ENCODE assay signal across 8 cellular contexts in the genomic region with DNA sequence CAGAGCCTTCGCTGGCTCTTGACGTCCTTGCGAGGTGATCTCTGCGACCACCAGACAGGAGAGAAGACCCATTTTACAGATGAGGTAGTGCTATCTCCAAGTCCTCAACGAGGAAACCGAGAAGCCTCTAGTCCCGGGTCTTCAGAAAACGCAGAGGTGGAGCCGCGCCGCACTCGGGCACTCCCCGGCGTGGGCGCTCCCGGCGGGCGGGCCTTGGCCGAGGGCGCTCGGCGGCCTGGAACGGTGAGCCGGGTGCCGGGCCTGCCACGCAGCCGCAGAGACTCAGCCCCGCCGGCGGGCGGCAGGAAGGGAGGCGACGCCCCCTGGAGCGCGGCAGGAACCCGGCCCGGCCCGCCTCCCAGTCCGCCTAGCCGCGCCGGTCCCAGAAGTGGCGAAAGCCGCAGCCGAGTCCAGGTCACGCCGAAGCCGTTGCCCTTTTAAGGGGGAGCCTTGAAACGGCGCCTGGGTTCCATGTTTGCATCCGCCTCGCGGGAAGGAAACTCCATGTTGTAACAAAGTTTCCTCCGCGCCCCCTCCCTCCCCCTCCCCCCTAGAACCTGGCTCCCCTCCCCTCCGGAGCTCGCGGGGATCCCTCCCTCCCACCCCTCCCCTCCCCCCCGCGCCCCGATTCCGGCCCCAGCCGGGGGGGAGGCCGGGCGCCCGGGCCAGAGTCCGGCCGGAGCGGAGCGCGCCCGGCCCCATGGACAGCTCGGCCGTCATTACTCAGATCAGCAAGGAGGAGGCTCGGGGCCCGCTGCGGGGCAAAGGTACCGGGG. TPM values are rescaled to one million over a fixed set of nuclear protein-coding genes. Genes with fewer than 3 reads are reported as not detected.
A peak's percentile ranks its signal among the peaks of the same experiment; 100 is the strongest.
DNase-seq lines count a peak whose midpoint lies in the region; ATAC-seq and TF ChIP-seq lines count a peak whose summit lies in the region.

A gene with protein sequence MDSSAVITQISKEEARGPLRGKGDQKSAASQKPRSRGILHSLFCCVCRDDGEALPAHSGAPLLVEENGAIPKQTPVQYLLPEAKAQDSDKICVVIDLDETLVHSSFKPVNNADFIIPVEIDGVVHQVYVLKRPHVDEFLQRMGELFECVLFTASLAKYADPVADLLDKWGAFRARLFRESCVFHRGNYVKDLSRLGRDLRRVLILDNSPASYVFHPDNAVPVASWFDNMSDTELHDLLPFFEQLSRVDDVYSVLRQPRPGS (plus strand): TSS at position 478 of the 776 bp plus-strand sequence. CDS start 223 bp downstream, at position 701.

- H3K4me1 ChIP-seq in colonic mucosa = peaks cover 13% of the 10 kb centered on the region

- DNase-seq in AML-193 (lab: John Stamatoyannopoulos, UW) = peak; percentile 89 to 91
- DNase-seq in GM19238 (ENCODE audit: insufficient read length, low spot score) = peak; percentile 91
- DNase-seq in NCI-H526 (lab: John Stamatoyannopoulos, UW) = peak; percentile 79 to 97
- peak; percentile 98 for DNase-seq in activated CD4-positive, alpha-beta T cell treated with anti-CD3 and anti-CD28 coated beads, Interleukin-2, amount 10 ng/mL, durations not matched to agents 24 days and 14 days
- DNase-seq in colonic mucosa = peak; percentile 98
- peak; percentile 97 to 98 for DNase-seq in left colon
- DNase-seq in stimulated activated CD4-positive, alpha-beta T cell treated with anti-CD3 and anti-CD28 coated beads, Interleukin-1b, Interleukin-23, amount 100 ng/mL, for 48 hours = peak; percentile 93

- no peaks in the 10 kb centered on the region for H3K9me3 Mint-ChIP-seq in activated CD4-positive, alpha-beta T cell treated with anti-CD3 and anti-CD28 coated beads, Interleukin-2, amount 10 ng/mL, durations not matched to agents 24 days and 14 days

- H3K36me3 Mint-ChIP-seq in activated CD4-positive, alpha-beta T cell treated with anti-CD3 and anti-CD28 coated beads, Interleukin-2, amount 10 ng/mL, durations not matched to agents 24 days and 14 days (ENCODE audit: low read depth) = peaks cover 24% of the 10 kb centered on the region

- H3K27me3 ChIP-seq in colonic mucosa = no peaks in the 10 kb centered on the region

- intact Hi-C loops in activated CD4-positive, alpha-beta T cell treated with anti-CD3 and anti-CD28 coated beads, Interleukin-2, amount 10 ng/mL, durations not matched to agents 24 days and 14 days (cut with micrococcal nuclease) = loop anchor here (2.0 to 5.0 kb wide), 7 partner anchors 31 to 988 kb away; partner anchors contain the start of genes ARPC2, CNPPD1, DNPEP and RNF25
- intact Hi-C loops in colonic mucosa (cut with DNase I) (loop anchor here (10.0 kb wide), 1 partner anchor 245 kb away; no protein-coding TSS in a partner anchor), left colon (cut with DNase I, micrococcal nuclease) (loop anchor here in 1 of 2 donors (5.0 kb wide), 1 partner anchor 97 kb away; no protein-coding TSS in a partner anchor)

- H3K27ac Mint-ChIP-seq in activated CD4-positive, alpha-beta T cell treated with anti-CD3 and anti-CD28 coated beads, Interleukin-2, amount 10 ng/mL, durations not matched to agents 24 days and 14 days = peak within 1 kb of the TSS; percentile 92

- peak within 1 kb of the TSS; percentile 96 for H3K4me3 Mint-ChIP-seq in activated CD4-positive, alpha-beta T cell treated with anti-CD3 and anti-CD28 coated beads, Interleukin-2, amount 10 ng/mL, durations not matched to agents 24 days and 14 days

- peak within 1 kb of the TSS; percentile 97 for H3K4me3 ChIP-seq in colonic mucosa

- H3K27me3 Mint-ChIP-seq in activated CD4-positive, alpha-beta T cell treated with anti-CD3 and anti-CD28 coated beads, Interleukin-2, amount 10 ng/mL, durations not matched to agents 24 days and 14 days = no peaks in the 10 kb centered on the region

- peak within 1 kb of the TSS; percentile 100 for H3K27ac ChIP-seq in colonic mucosa

- no peaks in the 10 kb centered on the region for H3K9me3 ChIP-seq in colonic mucosa

- H3K9ac ChIP-seq in colonic mucosa (ENCODE audit: low read depth in 2 of 2, low read length in 2 of 2) = peak within 1 kb of the TSS; percentile 91 to 96

- peaks cover 4% of the 10 kb centered on the region for H3K36me3 ChIP-seq in colonic mucosa

- ATAC-seq in HG03439 (IDR thresholded peaks at IDR 0.05; ENCODE audit: unreplicated experiment) = peak; percentile 36
- ATAC-seq in left colon = peak; percentile 51

- no peak for TF ChIP-seq CTCF in colonic mucosa (IDR thresholded peaks at IDR 0.05)

- H3K4me1 Mint-ChIP-seq in activated CD4-positive, alpha-beta T cell treated with anti-CD3 and anti-CD28 coated beads, Interleukin-2, amount 10 ng/mL, durations not matched to agents 24 days and 14 days = peaks cover 45% of the 10 kb centered on the region

RNA-seq across cellular contexts. Expression of the gene that starts here (rescaled TPM):
- 103 and 106 TPM in 2 replicates for total RNA-seq in activated CD4-positive, alpha-beta T cell treated with anti-CD3 and anti-CD28 coated beads, Interleukin-2, amount 10 ng/mL, durations not matched to agents 24 days and 14 days
- total RNA-seq in colonic mucosa (100 to 1,000 TPM; 137 to 150 TPM), left colon (100 to 1,000 TPM; 153 to 176 TPM)

Comparison
In these comparisons a context has a peak if more than half of its experiments do, and no peak if none do; other contexts are left out.
1. Peak in every context shown above with its lines: DNase-seq, ATAC-seq, H3K4me3 ChIP-seq and H3K27ac ChIP-seq.